21 cellular contexts compared by ENCODE assay signal in the genomic region with DNA sequence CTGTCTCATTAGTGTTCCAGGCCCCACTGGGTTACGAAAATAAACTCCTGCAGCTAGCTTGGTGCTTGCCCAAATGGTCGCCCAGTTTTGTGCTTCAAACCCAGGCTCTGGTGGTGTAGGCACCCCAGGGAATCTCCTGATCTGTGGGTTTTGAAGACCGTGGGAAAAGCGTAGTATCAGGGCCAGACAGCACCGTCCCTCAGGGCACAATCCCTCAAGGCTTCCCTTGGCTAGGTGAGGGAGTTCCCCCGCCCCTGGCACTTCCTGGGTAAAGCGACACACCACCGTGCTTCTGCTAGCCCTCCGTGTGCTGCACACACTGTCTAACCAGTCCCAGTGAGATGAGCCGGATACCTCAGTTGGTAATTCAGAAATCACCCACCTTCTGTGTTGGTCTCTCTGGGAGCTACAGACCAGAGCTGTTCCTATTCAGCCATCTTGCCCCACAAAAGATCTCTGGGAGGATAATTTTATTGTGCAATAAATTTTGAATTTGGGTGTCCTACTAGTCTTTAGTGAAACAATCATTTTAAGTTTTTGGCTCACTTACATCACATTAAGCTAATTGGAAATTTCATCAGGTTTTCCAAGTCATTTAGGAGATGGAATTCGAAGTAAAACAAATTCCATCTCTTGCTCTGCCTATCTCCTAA. TPM values are rescaled to one million over a fixed set of nuclear protein-coding genes. Genes with fewer than 3 reads are reported as not detected.
DNase-seq lines count a peak whose midpoint lies in the region; ATAC-seq, FAIRE-seq and TF ChIP-seq lines count a peak whose summit lies in the region.
"Had no signal": no experiment of that assay in that cellular context is flagged by ENCODE, and none has a peak within 500 bp of the region (broad histone marks: within the 10 kb centered on the region; RNA-seq: fewer than 3 reads in every experiment).

No MANE protein-coding gene starts in this region.

- TF ChIP-seq CTCF in HepG2 (CRISPR knock-in tag; IDR thresholded peaks at IDR 0.05) (no peak), right lobe of liver (IDR thresholded peaks at IDR 0.05) (no peak), H1 (IDR thresholded peaks at IDR 0.05; ENCODE audit: control extremely low read depth in 1 of 3, insufficient read depth in 1 of 3, low read depth in 1 of 3, low read length in 3 of 3) (no peak)

- H3K27me3 Mint-ChIP-seq in stimulated activated naive CD8-positive, alpha-beta T cell treated with anti-CD3 and anti-CD28 coated beads, Interleukin-15, amount 100 ng/mL, for 72 hours = peaks cover 45% of the 10 kb centered on the region

- no peak overlapping the region for H4K5ac ChIP-seq in H1 (ENCODE audit: insufficient read length, low read depth, low read length)

- no peak overlapping the region for H3K23ac ChIP-seq in H1 (ENCODE audit: insufficient read length)

- H3K36me3 ChIP-seq in HepG2 (replicated peaks in 1 of 2; ENCODE audit: control insufficient read depth in 1 of 2, insufficient read depth in 2 of 2, low read length in 2 of 2) (no peaks in the 10 kb centered on the region), right lobe of liver (no peaks in the 10 kb centered on the region), H1 (ENCODE audit: control insufficient read depth in 2 of 4, insufficient read depth in 4 of 4, low read length in 3 of 4) (no peaks in the 10 kb centered on the region)
- H3K36me3 ChIP-seq: gastroesophageal sphincter, pancreas, Peyer's patch had no signal

- no peak overlapping the region for H3K4ac ChIP-seq in H1 (replicated peaks; ENCODE audit: insufficient read length, low read depth, low read length)

- peak overlapping the region in 1 of 2 donors; percentile 19 for H3K4me3 Mint-ChIP-seq in stimulated activated naive CD8-positive, alpha-beta T cell treated with anti-CD3 and anti-CD28 coated beads, Interleukin-15, amount 100 ng/mL, for 72 hours

- H3K14ac ChIP-seq in H1 (ENCODE audit: insufficient read length) = no peak overlapping the region

- H2AK5ac ChIP-seq in H1 (ENCODE audit: low read depth, low read length) = no peak overlapping the region

- H2BK120ac ChIP-seq in H1 (replicated peaks; ENCODE audit: low read depth, low read length) = no peak overlapping the region

- H4K91ac ChIP-seq in H1 (replicated peaks; ENCODE audit: insufficient read length, low read length) = no peak overlapping the region

- in situ Hi-C loops in HepG2 (cut with HindIII; ENCODE audit: extremely low pct_ligation_motif_present, low pct_unique_long_range_greater_than_20kb) = no loop called here

- H2BK15ac ChIP-seq in H1 (ENCODE audit: low read length) = no peak overlapping the region

- POLR2A ChIA-PET in HepG2 (lab: Yijun Ruan, JAX) = no interaction called here
- POLR2A ChIA-PET in H1 (lab: Charles Lee; ENCODE audit: partially characterized antibody) = interaction anchor here (0.6 to 1.7 kb wide), 2 partner anchors 10 to 593 kb away, joined by 3 to 14 read pairs; partner anchors contain the start of gene SLC25A24

- peak overlapping the region; percentile 33; the same call in 1 of the 2 replicates for H2BK12ac ChIP-seq in H1 (ENCODE audit: low read depth, low read length)

- BruUV-seq in HepG2 (replicated peaks; lab: Mats Ljungman, UMichigan) = no TSS peak

- H3K9ac ChIP-seq in HepG2 (ENCODE audit: insufficient read depth, low read depth, low read length) (no peak overlapping the region), H1 (replicated peaks in 1 of 4; ENCODE audit: extremely low read depth in 1 of 4, low read depth in 3 of 4, low read length in 3 of 4) (no peak overlapping the region; a peak in 1 of 7 replicates)

- H2BK20ac ChIP-seq in H1 (ENCODE audit: low read length) = peak overlapping the region; percentile 56; the same call in 1 of the 2 replicates

- H3K79me1 ChIP-seq in H1 (ENCODE audit: low read depth, low read length) = no peaks in the 10 kb centered on the region

- H3K4me1 ChIP-seq in HepG2 (ENCODE audit: insufficient read depth, low read length) (peaks cover 6% of the 10 kb centered on the region; the same call in 1 of the 2 replicates), right lobe of liver (no peaks in the 10 kb centered on the region), H1 (replicated peaks in 1 of 4; ENCODE audit: control insufficient read depth in 3 of 4, insufficient read depth in 4 of 4, low read length in 3 of 4) (no peaks in the 10 kb centered on the region; a peak in 1 of 7 replicates)
- H3K4me1 ChIP-seq: body of pancreas, gastroesophageal sphincter, pancreas, Peyer's patch, testis had no signal

- no peak overlapping the region; a peak in 1 of 6 replicates for H3K4me3 ChIP-seq in HepG2 (replicated peaks in 1 of 3; ENCODE audit: insufficient read depth in 1 of 3, low read depth in 2 of 3, low read length in 3 of 3)
- no peak overlapping the region for H3K4me3 ChIP-seq in right lobe of liver
- no peak overlapping the region for H3K4me3 ChIP-seq in H1 (ENCODE audit: extremely low read depth in 1 of 4, insufficient read depth in 2 of 4, low read depth in 3 of 4, low read length in 4 of 4)
- H3K4me3 ChIP-seq: body of pancreas, coronary artery, gastroesophageal sphincter, pancreas, Peyer's patch, testis had no signal

- H3K27me3 ChIP-seq in HepG2 (ENCODE audit: control insufficient read depth in 1 of 2, insufficient read depth in 2 of 2, low read length in 2 of 2) (peaks cover 0 to 8% of the 10 kb centered on the region in 2 experiments; a peak in 1 of 5 replicates), right lobe of liver (no peaks in the 10 kb centered on the region), H1 (replicated peaks in 1 of 4; ENCODE audit: control insufficient read depth in 3 of 4, extremely low read depth in 1 of 4, insufficient read depth in 3 of 4, low read length in 3 of 4) (no peaks in the 10 kb centered on the region)
- H3K27me3 ChIP-seq: body of pancreas, Peyer's patch, testis had no signal

- ATAC-seq in HepG2 (no peak), right lobe of liver (no peak), GM21786 (IDR thresholded peaks at IDR 0.05; ENCODE audit: unreplicated experiment) (no peak), GM18502 (IDR thresholded peaks at IDR 0.05; ENCODE audit: poor library complexity, unreplicated experiment) (no peak)
- ATAC-seq in stimulated activated naive CD8-positive, alpha-beta T cell treated with anti-CD3 and anti-CD28 coated beads, Interleukin-15, amount 100 ng/mL, for 72 hours = peak; percentile 62
- ATAC-seq: body of pancreas, gastroesophageal sphincter, pancreas had no signal

- no peak overlapping the region for H3K27ac ChIP-seq in HepG2 (ENCODE audit: extremely low read length, insufficient read depth, low read length)
- no peak overlapping the region for H3K27ac ChIP-seq in right lobe of liver
- 0 out of 2 replicates have a peak overlapping the region, but pooled peaks have one; percentile 0 for H3K27ac ChIP-seq in H1 (ENCODE audit: low read depth, low read length)
- H3K27ac ChIP-seq: body of pancreas, coronary artery, gastroesophageal sphincter, pancreas, Peyer's patch, testis had no signal

- H3K56ac ChIP-seq in H1 (replicated peaks; ENCODE audit: insufficient read length, low read depth, low read length) = no peak overlapping the region

- WGBS in HepG2 (ENCODE audit: low lambda C conversion rate) = 6% methylated on average over 2 of the region's 11 CpGs
- 33% methylated on average over 1 of the region's 11 CpGs for WGBS in right lobe of liver (ENCODE audit: insufficient coverage, low coverage, low lambda C conversion rate, missing lambda C conversion rate)
- 89% methylated on average over 11 of the region's 11 CpGs; no CpG with 5 or more reads in 1 of the 2 experiments for WGBS in H1 (ENCODE audit: extremely low coverage in 1 of 2, insufficient coverage in 1 of 2, insufficient read length in 1 of 2, insufficient replicate concordance in 2 of 2, low coverage in 1 of 2, low lambda C conversion rate in 2 of 2, missing lambda C conversion rate in 1 of 2), 2 experiments

- no peaks in the 10 kb centered on the region for H3K9me3 ChIP-seq in HepG2 (ENCODE audit: low read length)
- no peaks in the 10 kb centered on the region for H3K9me3 ChIP-seq in right lobe of liver
- no peaks in the 10 kb centered on the region for H3K9me3 ChIP-seq in H1 (ENCODE audit: insufficient read depth in 2 of 2, low read depth in 1 of 2, low read length in 1 of 2)
- H3K9me3 ChIP-seq: body of pancreas, gastroesophageal sphincter, pancreas, Peyer's patch, testis had no signal

- TF ChIP-seq POLR2A in HepG2 (IDR thresholded peaks at IDR 0.05; ENCODE audit: insufficient read depth in 1 of 2, low read depth in 2 of 2, low read length in 2 of 2) (no peak), right lobe of liver (IDR thresholded peaks at IDR 0.05) (no peak), H1 (IDR thresholded peaks at IDR 0.05; ENCODE audit: control extremely low read depth in 1 of 2, low read depth in 2 of 2, low read length in 2 of 2) (no peak)

- H3K4me2 ChIP-seq in HepG2 (ENCODE audit: low read depth, low read length) (no peak overlapping the region), H1 (ENCODE audit: insufficient read depth in 1 of 2, low read depth in 2 of 2, low read length in 2 of 2) (no peak overlapping the region)

- no peak overlapping the region for H4K8ac ChIP-seq in H1 (ENCODE audit: extremely low read depth, insufficient read depth, low read length)

- no peak for TF ChIP-seq EP300 in HepG2 (IDR thresholded peaks at IDR 0.05; ENCODE audit: low read depth in 2 of 2, low read length in 2 of 2)
- no peak for TF ChIP-seq EP300 in HepG2 (CRISPR knock-in tag; IDR thresholded peaks at IDR 0.05; ENCODE audit: borderline replicate concordance)
- TF ChIP-seq EP300 in H1 (IDR thresholded peaks at IDR 0.05; ENCODE audit: borderline replicate concordance in 1 of 2, low read depth in 2 of 2, low read length in 2 of 2) = no peak

- CTCF ChIA-PET in HepG2 (lab: Yijun Ruan, JAX; ENCODE audit: low intra/inter-chr PET ratio, low total read pairs) = no interaction called here
- CTCF ChIA-PET in H1 (lab: Charles Lee; ENCODE audit: partially characterized antibody) = interaction anchor here (0.8 to 1.2 kb wide), 3 partner anchors 118 to 312 kb away, joined by 3 to 4 read pairs (median 3); no protein-coding TSS in a partner anchor

- H3K79me2 ChIP-seq in HepG2 (ENCODE audit: insufficient read depth, low read length) = no peaks in the 10 kb centered on the region
- H3K79me2 ChIP-seq in H1 (ENCODE audit: control insufficient read depth in 1 of 2, insufficient read depth in 2 of 2, low read length in 2 of 2) = no peaks in the 10 kb centered on the region

- H4K20me1 ChIP-seq in HepG2 (ENCODE audit: insufficient read depth, low read length) (no peaks in the 10 kb centered on the region), H1 (replicated peaks in 1 of 2; ENCODE audit: control insufficient read depth in 1 of 2, insufficient read depth in 2 of 2, low read length in 2 of 2) (no peaks in the 10 kb centered on the region)

- FAIRE-seq in HepG2 (lab: Jason Lieb, UNC) (no peak), H1 (lab: Jason Lieb, UNC) (no peak)
- FAIRE-seq: pancreas had no signal

- intact Hi-C loops in HepG2 (cut with micrococcal nuclease; ENCODE audit: unreplicated experiment) = no loop called here
- intact Hi-C loops in right lobe of liver (cut with DNase I) = no loop called here

- H3K18ac ChIP-seq in H1 (ENCODE audit: extremely low read depth, low read length) = peak overlapping the region; percentile 9

- H3K23me2 ChIP-seq in H1 (ENCODE audit: low read depth, low read length) = no peaks in the 10 kb centered on the region

- TF ChIP-seq RAD21 in HepG2 (CRISPR knock-in tag; IDR thresholded peaks at IDR 0.05) = no peak
- TF ChIP-seq RAD21 in H1 (IDR thresholded peaks at IDR 0.05 in 1 of 2, conservative IDR thresholded peaks at IDR 0.05 in 1 of 2; ENCODE audit: low read depth in 2 of 2, low read length in 2 of 2) = no peak

- peaks cover 9% of the 10 kb centered on the region for H3K4me1 Mint-ChIP-seq in stimulated activated naive CD8-positive, alpha-beta T cell treated with anti-CD3 and anti-CD28 coated beads, Interleukin-15, amount 100 ng/mL, for 72 hours

- DNase-seq in HepG2 (ENCODE audit: low spot score) (no peak), right lobe of liver (no peak), NCI-H69 (lab: John Stamatoyannopoulos, UW) (peak; percentile 47), H1 (ENCODE audit: low read depth in 1 of 2, low spot score in 2 of 2) (no peak), NCI-H1417 (lab: John Stamatoyannopoulos, UW) (no peak)
- DNase-seq in stimulated activated naive CD8-positive, alpha-beta T cell treated with anti-CD3 and anti-CD28 coated beads, Interleukin-15, amount 100 ng/mL, for 72 hours = no peak
- DNase-seq: activated naive CD4-positive, alpha-beta T cell treated with anti-CD3 and anti-CD28 coated beads, Interleukin-2, amount 50 U/mL, for 16 hours; body of pancreas; NCI-H1092 treated with DMSO at 0.1 percent for 48 hours; NCI-H2171 treated with DMSO at 0.1 percent for 48 hours; Peyer's patch; stimulated activated CD4-positive, alpha-beta T cell treated with anti-CD3 and anti-CD28 coated beads, Interleukin-4, amount 100 ng/mL, for 24 hours; testis had no signal

- peak overlapping the region; percentile 17 for H2AFZ ChIP-seq in HepG2 (ENCODE audit: low read length)
- peak overlapping the region; percentile 78 for H2AFZ ChIP-seq in H1 (ENCODE audit: low read length)

- no peak overlapping the region for H3K27ac Mint-ChIP-seq in stimulated activated naive CD8-positive, alpha-beta T cell treated with anti-CD3 and anti-CD28 coated beads, Interleukin-15, amount 100 ng/mL, for 72 hours

- H2BK5ac ChIP-seq in H1 (ENCODE audit: low read depth, low read length) = peak overlapping the region; percentile 52; the same call in 1 of the 2 replicates

- peaks cover 0 to 7% of the 10 kb centered on the region in 2 donors for H3K9me3 Mint-ChIP-seq in stimulated activated naive CD8-positive, alpha-beta T cell treated with anti-CD3 and anti-CD28 coated beads, Interleukin-15, amount 100 ng/mL, for 72 hours

RNA-seq across cellular contexts. Expression of gene SLC25A24, which starts 9.4 kb away (rescaled TPM):
- total RNA-seq in HepG2 (2016; rRNA removed; fragmentation: Illumina TruSeq; extraction: Trizol) = 12.4 and 19.1 TPM in 2 replicates
- 1.6 and 1.9 TPM in 2 replicates for total RNA-seq in HepG2 (2016; cell fraction: cytosol; rRNA removed; fragmentation: Illumina TruSeq; extraction: Trizol; ENCODE audit: low read depth)
- total RNA-seq in HepG2 (2016; cell fraction: insoluble cytoplasmic fraction; rRNA removed; fragmentation: Illumina TruSeq; extraction: Trizol) = 12.1 and 18.6 TPM in 2 replicates
- total RNA-seq in HepG2 (2016; cell fraction: membrane; rRNA removed; fragmentation: Illumina TruSeq; extraction: Trizol) = 4.0 and 5.2 TPM in 2 replicates
- 8.0 and 9.8 TPM in 2 replicates for total RNA-seq in HepG2 (2016; cell fraction: nucleus; rRNA removed; fragmentation: Illumina TruSeq; extraction: Trizol)
- 6.5 and 8.0 TPM in 2 replicates for polyA plus RNA-seq in HepG2 (2011; rRNA removed)
- 3.1 and 5.8 TPM in 2 replicates for polyA plus RNA-seq in HepG2 (2011; cell fraction: cytosol; rRNA removed)
- polyA plus RNA-seq in HepG2 (2011; cell fraction: nucleus; rRNA removed) = 1.8 and 3.1 TPM in 2 replicates
- polyA plus RNA-seq in HepG2 (2012) = 6.2 and 6.5 TPM in 2 replicates
- 0.45 and 0.55 TPM in 2 replicates for polyA plus RNA-seq in HepG2 (2016; cell fraction: cytosol; fragmentation: Illumina TruSeq; extraction: Trizol; ENCODE audit: low read depth)
- polyA plus RNA-seq in HepG2 (2016; cell fraction: insoluble cytoplasmic fraction; fragmentation: Illumina TruSeq; extraction: Trizol; ENCODE audit: low read depth) = 16.0 and 18.5 TPM in 2 replicates
- 2.7 and 2.8 TPM in 2 replicates for polyA plus RNA-seq in HepG2 (2016; cell fraction: membrane; fragmentation: Illumina TruSeq; extraction: Trizol; ENCODE audit: low read depth)
- 6.3 and 6.4 TPM in 2 replicates for polyA plus RNA-seq in HepG2 (2016; cell fraction: nucleus; fragmentation: Illumina TruSeq; extraction: Trizol; ENCODE audit: insufficient read depth, low read depth)
- polyA minus RNA-seq in HepG2 (2011; rRNA and poly(A)+ RNA removed; ENCODE audit: low replicate concordance) = 5.5 and 36.4 TPM in 2 replicates
- 8.3 and 8.8 TPM in 2 replicates for polyA minus RNA-seq in HepG2 (2011; cell fraction: cytosol; rRNA and poly(A)+ RNA removed)
- polyA minus RNA-seq in HepG2 (2011; cell fraction: nucleus; rRNA and poly(A)+ RNA removed) = 13.2 and 13.3 TPM in 2 replicates
- 1 to 10 TPM; 1.1 to 3.9 (median 2.5) TPM for total RNA-seq in right lobe of liver
- 36.8 and 40.6 TPM in 2 replicates for total RNA-seq in H1 (2021; fragmentation: NEBNext Ultra II Directional; extraction: Animal tissue kit (Norgen Biotek cat#: 25700))
- 8.9 and 13.6 TPM in 2 replicates for polyA plus RNA-seq in H1 (2011; rRNA removed)
- polyA plus RNA-seq in H1 (2011; cell fraction: cytosol; rRNA removed) = 16.5 TPM
- 5.0 TPM for polyA plus RNA-seq in H1 (2011; cell fraction: nucleus; rRNA removed)
- polyA plus RNA-seq in H1 (2012, experiment 1 of 2) = 12.5 to 25.4 TPM (median 16.1 TPM) in 4 replicates
- polyA plus RNA-seq in H1 (2012, experiment 2 of 2) = 2.9 TPM
- polyA plus RNA-seq in H1 (2013, experiment 1 of 2) = 29.5 TPM
- 29.2 TPM for polyA plus RNA-seq in H1 (2013, experiment 2 of 2)
- 17.6 and 23.4 TPM in 2 replicates for polyA minus RNA-seq in H1 (2011; rRNA and poly(A)+ RNA removed)
- polyA minus RNA-seq in H1 (2011; cell fraction: cytosol; rRNA and poly(A)+ RNA removed) = 18.9 TPM
- 31.3 TPM for polyA minus RNA-seq in H1 (2011; cell fraction: nucleus; rRNA and poly(A)+ RNA removed)

RNA-seq across cellular contexts. Expression of gene NBPF4, which starts 34.3 kb away (rescaled TPM):
- not detected in 2 replicates for total RNA-seq in HepG2 (2016; rRNA removed; fragmentation: Illumina TruSeq; extraction: Trizol)
- not detected in 2 replicates for total RNA-seq in HepG2 (2016; cell fraction: cytosol; rRNA removed; fragmentation: Illumina TruSeq; extraction: Trizol; ENCODE audit: low read depth)
- total RNA-seq in HepG2 (2016; cell fraction: insoluble cytoplasmic fraction; rRNA removed; fragmentation: Illumina TruSeq; extraction: Trizol) = not detected in 2 replicates
- total RNA-seq in HepG2 (2016; cell fraction: membrane; rRNA removed; fragmentation: Illumina TruSeq; extraction: Trizol) = not detected in 2 replicates
- total RNA-seq in HepG2 (2016; cell fraction: nucleus; rRNA removed; fragmentation: Illumina TruSeq; extraction: Trizol) = not detected in 2 replicates
- not detected in 2 replicates for polyA plus RNA-seq in HepG2 (2011; rRNA removed)
- polyA plus RNA-seq in HepG2 (2011; cell fraction: cytosol; rRNA removed) = not detected in 2 replicates
- not detected in 2 replicates for polyA plus RNA-seq in HepG2 (2011; cell fraction: nucleus; rRNA removed)
- not detected in 2 replicates for polyA plus RNA-seq in HepG2 (2012)
- polyA plus RNA-seq in HepG2 (2016; cell fraction: cytosol; fragmentation: Illumina TruSeq; extraction: Trizol; ENCODE audit: low read depth) = not detected in 2 replicates
- polyA plus RNA-seq in HepG2 (2016; cell fraction: insoluble cytoplasmic fraction; fragmentation: Illumina TruSeq; extraction: Trizol; ENCODE audit: low read depth) = not detected in 2 replicates
- not detected in 2 replicates for polyA plus RNA-seq in HepG2 (2016; cell fraction: membrane; fragmentation: Illumina TruSeq; extraction: Trizol; ENCODE audit: low read depth)
- polyA plus RNA-seq in HepG2 (2016; cell fraction: nucleus; fragmentation: Illumina TruSeq; extraction: Trizol; ENCODE audit: insufficient read depth, low read depth) = not detected in 2 replicates
- 1.1 TPM in 1 of 2 replicates, not detected in the other for polyA minus RNA-seq in HepG2 (2011; rRNA and poly(A)+ RNA removed; ENCODE audit: low replicate concordance)
- polyA minus RNA-seq in HepG2 (2011; cell fraction: cytosol; rRNA and poly(A)+ RNA removed) = not detected in 2 replicates
- polyA minus RNA-seq in HepG2 (2011; cell fraction: nucleus; rRNA and poly(A)+ RNA removed) = not detected in 2 replicates
- not detected for total RNA-seq in right lobe of liver
- not detected in 2 replicates for total RNA-seq in H1 (2021; fragmentation: NEBNext Ultra II Directional; extraction: Animal tissue kit (Norgen Biotek cat#: 25700))
- not detected in 2 replicates for polyA plus RNA-seq in H1 (2011; rRNA removed)
- not detected for polyA plus RNA-seq in H1 (2011; cell fraction: cytosol; rRNA removed)
- not detected for polyA plus RNA-seq in H1 (2011; cell fraction: nucleus; rRNA removed)
- polyA plus RNA-seq in H1 (2012, experiment 1 of 2) = not detected in 4 replicates
- polyA plus RNA-seq in H1 (2012, experiment 2 of 2) = not detected
- not detected for polyA plus RNA-seq in H1 (2013, experiment 1 of 2)
- polyA plus RNA-seq in H1 (2013, experiment 2 of 2) = not detected
- polyA minus RNA-seq in H1 (2011; rRNA and poly(A)+ RNA removed) = not detected in 2 replicates
- not detected for polyA minus RNA-seq in H1 (2011; cell fraction: cytosol; rRNA and poly(A)+ RNA removed)
- polyA minus RNA-seq in H1 (2011; cell fraction: nucleus; rRNA and poly(A)+ RNA removed) = not detected
- total RNA-seq: body of pancreas, epithelial cell of proximal tubule, gastroesophageal sphincter, lower leg skin, myocyte, pancreas had no signal
- polyA plus RNA-seq: pancreas had no signal
